In the genomic region with DNA sequence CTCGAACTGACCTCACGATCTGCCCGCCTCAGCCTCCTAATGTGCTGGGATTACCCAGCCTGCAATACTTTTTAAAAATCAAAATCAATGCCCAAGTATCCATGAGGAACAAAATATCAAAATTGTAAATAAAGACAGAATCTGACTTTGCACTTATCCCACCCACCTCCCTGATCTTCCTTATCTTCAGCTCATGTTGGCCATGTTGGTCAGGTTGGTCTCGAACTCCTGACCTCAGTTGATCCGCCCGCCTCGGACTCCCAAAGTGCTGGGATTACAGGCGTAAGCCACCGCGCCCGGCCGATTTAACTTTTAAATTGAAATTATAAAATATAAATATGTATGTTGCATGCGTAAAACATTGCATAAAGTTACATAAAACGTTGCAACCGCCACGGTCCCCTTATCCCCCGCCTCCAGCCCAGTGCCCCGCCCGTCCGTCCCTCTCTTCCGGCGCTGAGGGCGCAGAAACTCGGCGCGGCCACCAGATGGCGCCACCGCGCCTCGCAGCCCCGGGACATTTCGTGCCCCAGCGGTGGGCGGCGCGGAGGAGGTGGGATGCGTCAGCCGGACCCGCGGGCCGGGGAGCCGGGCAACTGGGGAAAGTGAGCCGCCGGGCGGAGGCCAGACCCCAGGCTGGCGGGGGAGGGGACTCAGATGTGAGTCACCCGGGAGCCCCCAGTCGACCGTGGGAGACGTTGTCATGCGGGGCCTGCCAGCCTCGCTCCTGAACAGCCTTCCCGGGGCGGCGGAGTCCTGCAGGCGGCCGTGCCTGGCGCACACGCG, we compare ENCODE assay signal across 8 cellular contexts. TPM values are rescaled to one million over a fixed set of nuclear protein-coding genes. Genes with fewer than 3 reads are reported as not detected.
DNase-seq lines count a peak whose midpoint lies in the region; ATAC-seq and TF ChIP-seq lines count a peak whose summit lies in the region.

No MANE protein-coding gene starts in this region.

- peaks cover 0 to 10% (median 0%) of the 10 kb centered on the region in 5 donors for H3K27me3 Mint-ChIP-seq in naive thymus-derived CD4-positive, alpha-beta T cell

- peaks cover 9 to 22% (median 17%) of the 10 kb centered on the region in 7 donors for H3K4me1 Mint-ChIP-seq in naive thymus-derived CD4-positive, alpha-beta T cell
- H3K4me1 Mint-ChIP-seq in stimulated activated effector memory CD8-positive, alpha-beta T cell treated with anti-CD3 and anti-CD28 coated beads, Interleukin-12 subunit alpha, Interleukin-12 subunit beta, amount 100 ng/mL, for 72 hours = peaks cover 32% of the 10 kb centered on the region

- TF ChIP-seq CTCF in Panc1 (IDR thresholded peaks at IDR 0.05) = peak; percentile 92

- H3K36me3 ChIP-seq in ACC112 (ENCODE audit: insufficient read depth, low read length) = peaks cover 21% of the 10 kb centered on the region
- peaks cover 3% of the 10 kb centered on the region for H3K36me3 ChIP-seq in Panc1 (ENCODE audit: control insufficient read depth, insufficient read depth, low read length)
- peaks cover 0 to 16% (median 0%) of the 10 kb centered on the region in 3 experiments for H3K36me3 ChIP-seq in naive thymus-derived CD4-positive, alpha-beta T cell (ENCODE audit: control insufficient read depth in 2 of 3, insufficient read depth in 3 of 3, low read length in 3 of 3)

- H3K9me3 Mint-ChIP-seq in naive thymus-derived CD4-positive, alpha-beta T cell = peaks cover 0 to 15% (median 0%) of the 10 kb centered on the region in 11 donors
- H3K9me3 Mint-ChIP-seq in stimulated activated effector memory CD8-positive, alpha-beta T cell treated with anti-CD3 and anti-CD28 coated beads, Interleukin-12 subunit alpha, Interleukin-12 subunit beta, amount 100 ng/mL, for 72 hours = no peaks in the 10 kb centered on the region

- DNase-seq in HUDEP-2 (lab: John Stamatoyannopoulos, UW; ENCODE audit: unreplicated experiment in 76 of 76) (peak in 67 of 76 experiments; percentile 22 to 88 (median 69)), Panc1 (ENCODE audit: low read depth, low spot score) (no peak), activated T-helper 1 cell treated with Interleukin-2 at 50 U/mL for 16 hours (ENCODE audit: low read depth) (peak; percentile 83), fibroblast of gingiva (ENCODE audit: low read depth) (peak; percentile 79)
- peak; percentile 76 to 98 (median 86) for DNase-seq in naive thymus-derived CD4-positive, alpha-beta T cell
- peak; percentile 96 to 97 for DNase-seq in stimulated activated effector memory CD8-positive, alpha-beta T cell treated with anti-CD3 and anti-CD28 coated beads, Interleukin-12 subunit alpha, Interleukin-12 subunit beta, amount 100 ng/mL, for 72 hours (ENCODE audit: low spot score in 2 of 2)

- peak; percentile 9 for TF ChIP-seq POLR2A in GM18526 (IDR thresholded peaks at IDR 0.05; ENCODE audit: extremely low read depth, insufficient read length)

- H3K36me3 Mint-ChIP-seq in naive thymus-derived CD4-positive, alpha-beta T cell = peaks cover 0 to 19% (median 6%) of the 10 kb centered on the region in 5 donors
- H3K36me3 Mint-ChIP-seq in stimulated activated effector memory CD8-positive, alpha-beta T cell treated with anti-CD3 and anti-CD28 coated beads, Interleukin-12 subunit alpha, Interleukin-12 subunit beta, amount 100 ng/mL, for 72 hours = peaks cover 48% of the 10 kb centered on the region

- peak overlapping the region; percentile 79 to 100 (median 93) for H3K4me3 Mint-ChIP-seq in naive thymus-derived CD4-positive, alpha-beta T cell
- H3K4me3 Mint-ChIP-seq in stimulated activated effector memory CD8-positive, alpha-beta T cell treated with anti-CD3 and anti-CD28 coated beads, Interleukin-12 subunit alpha, Interleukin-12 subunit beta, amount 100 ng/mL, for 72 hours = peak overlapping the region; percentile 97

- H3K27me3 ChIP-seq in ACC112 (ENCODE audit: insufficient read depth, low read length) (no peaks in the 10 kb centered on the region), Panc1 (ENCODE audit: control insufficient read depth, insufficient read depth, low read length) (no peaks in the 10 kb centered on the region)
- no peaks in the 10 kb centered on the region for H3K27me3 ChIP-seq in naive thymus-derived CD4-positive, alpha-beta T cell (ENCODE audit: control insufficient read depth in 2 of 2, insufficient read depth in 2 of 2, low read length in 2 of 2)

- peaks cover 32% of the 10 kb centered on the region for H3K79me2 ChIP-seq in ACC112 (ENCODE audit: control insufficient read depth, insufficient read depth, low read length, unreplicated experiment)

- peak overlapping the region; percentile 100 for H3K4me3 ChIP-seq in ACC112 (ENCODE audit: low read depth, low read length)
- peak overlapping the region; percentile 82 to 94 for H3K4me3 ChIP-seq in Panc1 (ENCODE audit: low read depth in 2 of 2, low read length in 2 of 2)
- H3K4me3 ChIP-seq in naive thymus-derived CD4-positive, alpha-beta T cell (ENCODE audit: low read length) = peak overlapping the region; percentile 91

- peak; percentile 32 for ATAC-seq in Panc1
- peak; percentile 64 for ATAC-seq in naive thymus-derived CD4-positive, alpha-beta T cell
- ATAC-seq in stimulated activated effector memory CD8-positive, alpha-beta T cell treated with anti-CD3 and anti-CD28 coated beads, Interleukin-12 subunit alpha, Interleukin-12 subunit beta, amount 100 ng/mL, for 72 hours = peak; percentile 68

- intact Hi-C loops in Panc1 (cut with micrococcal nuclease; ENCODE audit: unreplicated experiment) = loop anchor here (2.0 to 10.0 kb wide), 2 partner anchors 70 to 136 kb away; no protein-coding TSS in a partner anchor
- intact Hi-C loops in naive thymus-derived CD4-positive, alpha-beta T cell (cut with micrococcal nuclease) = loop anchor here (1.0 to 5.0 kb wide), 9 partner anchors 17 to 703 kb away; partner anchors contain the start of genes DOT1L (in 1 of the 2), LMNB2 (in 1 of the 2), PLEKHJ1 (in 1 of the 2) and S1PR4 (in 1 of the 2)

- peak overlapping the region; percentile 76 for H3K27ac ChIP-seq in ACC112 (ENCODE audit: low read depth, low read length)
- peak overlapping the region; percentile 80 for H3K27ac ChIP-seq in Panc1 (ENCODE audit: low read length)
- H3K27ac ChIP-seq in naive thymus-derived CD4-positive, alpha-beta T cell (ENCODE audit: low read depth, low read length) = peak overlapping the region; percentile 66

- CTCF ChIA-PET in Panc1 (lab: Charles Lee) = interaction anchor here (0.6 to 1.6 kb wide), 3 partner anchors 103 to 158 kb away, joined by 4 to 9 read pairs (median 6); no protein-coding TSS in a partner anchor
- CTCF ChIA-PET in naive thymus-derived CD4-positive, alpha-beta T cell (lab: Charles Lee) = interaction anchor here (0.6 to 3.1 kb wide), 12 partner anchors 16 to 313 kb away, joined by 3 to 21 read pairs (median 5); no protein-coding TSS in a partner anchor

- POLR2A ChIA-PET in Panc1 (lab: Charles Lee) = no interaction called here
- POLR2A ChIA-PET in naive thymus-derived CD4-positive, alpha-beta T cell (lab: Charles Lee) = interaction anchor here (0.5 to 7.4 kb wide), 13 partner anchors 30 to 162 kb away, joined by 3 to 415 read pairs (median 24); no protein-coding TSS in a partner anchor

- peak overlapping the region in 7 of 9 donors; percentile 57 to 99 (median 91) for H3K27ac Mint-ChIP-seq in naive thymus-derived CD4-positive, alpha-beta T cell
- peak overlapping the region; percentile 96 for H3K27ac Mint-ChIP-seq in stimulated activated effector memory CD8-positive, alpha-beta T cell treated with anti-CD3 and anti-CD28 coated beads, Interleukin-12 subunit alpha, Interleukin-12 subunit beta, amount 100 ng/mL, for 72 hours

- BruUV-seq in Panc1 (replicated peaks; lab: Mats Ljungman, UMichigan) = no TSS peak

- H3K9me3 ChIP-seq in Panc1 (ENCODE audit: control insufficient read depth, insufficient read depth, low read depth, low read length) = no peaks in the 10 kb centered on the region
- no peaks in the 10 kb centered on the region for H3K9me3 ChIP-seq in naive thymus-derived CD4-positive, alpha-beta T cell (ENCODE audit: control insufficient read depth in 2 of 3, low read length in 3 of 3)

- in situ Hi-C loops in Panc1 (cut with HindIII; ENCODE audit: low pct_unique_long_range_greater_than_20kb, low sequenced_read_pairs) = no loop called here

- H3K4me1 ChIP-seq in ACC112 (ENCODE audit: control insufficient read depth, insufficient read depth, low read length, unreplicated experiment) (peaks cover 5% of the 10 kb centered on the region), Panc1 (ENCODE audit: control insufficient read depth, insufficient read depth, low read length) (peaks cover 3% of the 10 kb centered on the region; the same call in 1 of the 2 replicates)
- peaks cover 0 to 14% of the 10 kb centered on the region in 2 donors for H3K4me1 ChIP-seq in naive thymus-derived CD4-positive, alpha-beta T cell (ENCODE audit: control insufficient read depth in 2 of 2, insufficient read depth in 2 of 2, low read length in 2 of 2)

- H2AFZ ChIP-seq in ACC112 (ENCODE audit: low read length, unreplicated experiment) = no peak overlapping the region

RNA-seq across cellular contexts. Expression of gene GADD45B, which starts 1.5 kb away (rescaled TPM):
- total RNA-seq in Panc1 (2021; ENCODE audit: unreplicated experiment) = 56.2 TPM
- 43.3 TPM for polyA plus RNA-seq in Panc1 (2012; ENCODE audit: insufficient read length)
- total RNA-seq in naive thymus-derived CD4-positive, alpha-beta T cell = 100 to 1,000 TPM in 2 of 5 experiments, 10 to 100 TPM in 3; 71.7 to 157 (median 84.2) TPM
- polyA plus RNA-seq in naive thymus-derived CD4-positive, alpha-beta T cell = 10 to 100 TPM; 30.1 to 38.4 TPM

RNA-seq across cellular contexts. Expression of gene LMNB2, which starts 17.7 kb away (rescaled TPM):
- total RNA-seq in Panc1 (2021; ENCODE audit: unreplicated experiment) = 159 TPM
- 166 TPM for polyA plus RNA-seq in Panc1 (2012; ENCODE audit: insufficient read length)
- 10 to 100 TPM; 10.8 to 86.4 (median 16.6) TPM for total RNA-seq in naive thymus-derived CD4-positive, alpha-beta T cell
- polyA plus RNA-seq in naive thymus-derived CD4-positive, alpha-beta T cell = 10 to 100 TPM in 1 of 2 donors, 1 to 10 TPM in 1; 5.6 to 11.4 TPM

RNA-seq across cellular contexts. Expression of gene TIMM13, which starts 47.0 kb away (rescaled TPM):
- total RNA-seq in Panc1 (2021; ENCODE audit: unreplicated experiment) = 128 TPM
- 172 TPM for polyA plus RNA-seq in Panc1 (2012; ENCODE audit: insufficient read length)
- 10 to 100 TPM; 31.3 to 70.8 (median 35.4) TPM for total RNA-seq in naive thymus-derived CD4-positive, alpha-beta T cell
- 10 to 100 TPM; 63.6 to 75.3 TPM for polyA plus RNA-seq in naive thymus-derived CD4-positive, alpha-beta T cell
